Comparison of ENCODE assay signal across 36 cellular contexts in the genomic region with DNA sequence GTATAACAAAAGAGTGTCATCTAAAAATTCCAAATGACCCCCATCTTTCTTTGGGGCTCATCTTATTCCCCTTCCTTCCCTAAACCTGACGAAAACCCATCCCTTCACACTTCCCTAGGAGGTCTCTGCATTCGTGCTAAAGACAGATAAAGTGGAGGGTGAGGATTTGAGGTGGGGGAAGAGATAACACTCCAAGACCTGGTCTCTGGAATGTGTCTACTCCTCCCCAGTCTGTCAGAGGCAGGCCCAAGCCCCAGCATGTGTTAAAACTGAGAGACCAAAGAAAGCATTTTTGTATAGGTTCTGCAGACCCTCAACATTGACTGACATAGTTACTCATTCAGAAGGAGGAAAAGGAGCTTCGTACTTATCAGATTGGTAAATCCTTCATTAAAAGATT. TPM values are rescaled to one million over a fixed set of nuclear protein-coding genes. Genes with fewer than 3 reads are reported as not detected.
"Had no signal": no experiment of that assay in that cellular context is flagged by ENCODE, and none has a peak within 500 bp of the region (broad histone marks: within the 10 kb centered on the region; RNA-seq: fewer than 3 reads in every experiment).

No MANE protein-coding gene starts in this region.

- H3K4me3 ChIP-seq: ascending aorta had no signal

- H3K36me3 Mint-ChIP-seq: activated CD8-positive, alpha-beta memory T cell treated with anti-CD3 and anti-CD28 coated beads, Interleukin-2, amount 10 ng/mL, durations not matched to agents 7 days and 5 days; activated naive CD4-positive, alpha-beta T cell treated with anti-CD3 and anti-CD28 coated beads, Interleukin-2, amount 10 ng/mL, durations not matched to agents 7 days and 5 days; activated naive CD8-positive, alpha-beta T cell treated with anti-CD3 and anti-CD28 coated beads, Interleukin-2, amount 10 ng/mL, durations not matched to agents 7 days and 5 days; T-cell had no signal

- H3K9me3 ChIP-seq: ascending aorta had no signal

- H3K4me1 ChIP-seq: ascending aorta had no signal

- H3K9me3 Mint-ChIP-seq: activated CD4-positive, alpha-beta memory T cell treated with anti-CD3 and anti-CD28 coated beads, Interleukin-2, amount 10 ng/mL, durations not matched to agents 7 days and 5 days; activated naive CD4-positive, alpha-beta T cell treated with anti-CD3 and anti-CD28 coated beads, Interleukin-2, amount 10 ng/mL, durations not matched to agents 7 days and 5 days; activated naive CD8-positive, alpha-beta T cell treated with anti-CD3 and anti-CD28 coated beads, Interleukin-2, amount 10 ng/mL, durations not matched to agents 7 days and 5 days; T-cell had no signal

- H3K36me3 ChIP-seq: ascending aorta, WERI-Rb-1 had no signal

- H3K9ac ChIP-seq: KMS-11 had no signal

- H3K4me3 Mint-ChIP-seq: activated CD4-positive, alpha-beta memory T cell treated with anti-CD3 and anti-CD28 coated beads, Interleukin-2, amount 10 ng/mL, durations not matched to agents 7 days and 5 days; activated CD8-positive, alpha-beta memory T cell treated with anti-CD3 and anti-CD28 coated beads, Interleukin-2, amount 10 ng/mL, durations not matched to agents 7 days and 5 days; activated naive CD4-positive, alpha-beta T cell treated with anti-CD3 and anti-CD28 coated beads, Interleukin-2, amount 10 ng/mL, durations not matched to agents 7 days and 5 days; activated naive CD8-positive, alpha-beta T cell treated with anti-CD3 and anti-CD28 coated beads, Interleukin-2, amount 10 ng/mL, durations not matched to agents 7 days and 5 days; T-cell; T-helper 17 cell had no signal

- H3K27ac ChIP-seq: ascending aorta, KMS-11, RWPE1, WERI-Rb-1 had no signal

- H3K27ac Mint-ChIP-seq: activated CD4-positive, alpha-beta memory T cell treated with anti-CD3 and anti-CD28 coated beads, Interleukin-2, amount 10 ng/mL, durations not matched to agents 7 days and 5 days; activated CD8-positive, alpha-beta memory T cell treated with anti-CD3 and anti-CD28 coated beads, Interleukin-2, amount 10 ng/mL, durations not matched to agents 7 days and 5 days; activated naive CD4-positive, alpha-beta T cell treated with anti-CD3 and anti-CD28 coated beads, Interleukin-2, amount 10 ng/mL, durations not matched to agents 7 days and 5 days; activated naive CD8-positive, alpha-beta T cell treated with anti-CD3 and anti-CD28 coated beads, Interleukin-2, amount 10 ng/mL, durations not matched to agents 7 days and 5 days; T-cell; T-helper 17 cell had no signal

- DNase-seq: activated CD4-positive, alpha-beta memory T cell treated with anti-CD3 and anti-CD28 coated beads, Interleukin-2, amount 10 ng/mL, durations not matched to agents 7 days and 5 days; activated CD4-positive, alpha-beta T cell treated with anti-CD3 and anti-CD28 coated beads for 1 hour; activated CD4-positive, alpha-beta T cell treated with anti-CD3 and anti-CD28 coated beads for 48 hours; activated CD4-positive, CD25-positive, alpha-beta regulatory T cell; activated CD8-positive, alpha-beta memory T cell treated with anti-CD3 and anti-CD28 coated beads for 24 hours; activated CD8-positive, alpha-beta memory T cell treated with anti-CD3 and anti-CD28 coated beads, Interleukin-2, amount 10 ng/mL, durations not matched to agents 7 days and 5 days; activated CD8-positive, alpha-beta memory T cell treated with anti-CD3 and anti-CD28 coated beads, Interleukin-2, amount 50 U/mL, for 48 hours; activated effector memory CD4-positive, alpha-beta T cell treated with Interleukin-2 at 50 U/mL for 16 hours; activated naive CD4-positive, alpha-beta T cell treated with anti-CD3 and anti-CD28 coated beads, Interleukin-2, amount 10 ng/mL, durations not matched to agents 7 days and 5 days; activated naive CD8-positive, alpha-beta T cell treated with anti-CD3 and anti-CD28 coated beads, Interleukin-2, amount 10 ng/mL, durations not matched to agents 7 days and 5 days; activated T-cell treated with anti-CD3 and anti-CD28 coated beads, Interleukin-2, amount 50 U/mL, for 48 hours; amygdala; MM.1S; MV-4-11; NCI-H1092; NCI-H146; NCI-H187; NCI-H2029 treated with DMSO at 0.1 percent for 48 hours; NCI-H2107; NCI-H2171; NCI-H510A; NCI-H526; NCI-H774; NK-92 treated with Interleukin-12 subunit alpha and Interleukin-12 subunit beta, amount 100 ng/mL, for 24 hours; PC-3; SIG-M5; T-cell; T-helper 17 cell; WERI-Rb-1 had no signal

RNA-seq across cellular contexts. Expression of a gene that starts 11.0 kb away (rescaled TPM):
- total RNA-seq: activated naive CD8-positive, alpha-beta T cell treated with anti-CD3 and anti-CD28 coated beads, Interleukin-2, amount 10 ng/mL, durations not matched to agents 7 days and 5 days; ascending aorta; cardiac septum; LHCN-M2; PC-3; Right ventricle myocardium inferior; T-cell; T-helper 17 cell had no signal
- polyA plus RNA-seq: adipose tissue had no signal
